8 cellular contexts compared by ENCODE assay signal in the genomic region with DNA sequence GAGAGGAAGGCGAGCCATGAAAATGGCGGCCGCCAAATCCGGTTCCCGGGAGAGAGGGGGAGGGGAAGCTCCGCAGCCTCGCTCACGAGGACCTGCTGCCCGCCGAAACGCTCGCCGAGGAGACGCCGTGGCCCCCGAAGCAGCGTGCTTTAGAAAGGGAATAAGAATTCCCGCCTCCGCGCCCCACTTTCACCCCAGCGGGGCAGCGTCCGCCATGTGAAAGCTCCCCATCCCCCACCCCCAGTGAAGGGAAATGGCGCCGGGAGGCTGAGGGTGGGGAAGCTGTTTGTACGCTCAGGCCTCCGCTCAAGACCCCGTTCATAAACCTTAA. TPM values are rescaled to one million over a fixed set of nuclear protein-coding genes. Genes with fewer than 3 reads are reported as not detected.
A peak's percentile ranks its signal among the peaks of the same experiment; 100 is the strongest.
DNase-seq lines count a peak whose midpoint lies in the region; ATAC-seq, FAIRE-seq and TF ChIP-seq lines count a peak whose summit lies in the region.

No MANE protein-coding gene starts in this region.

- TF ChIP-seq CTCF in AG04450 (IDR thresholded peaks at IDR 0.05; ENCODE audit: low read depth, low read length) (no peak), WI38 (IDR thresholded peaks at IDR 0.05; ENCODE audit: low read depth, low read length) (no peak), breast epithelium (IDR thresholded peaks at IDR 0.05) (no peak), kidney (IDR thresholded peaks at IDR 0.05; ENCODE audit: borderline replicate concordance, extremely low read depth, insufficient read depth) (no peak)

- H3K36me3 ChIP-seq in breast epithelium = no peaks in the 10 kb centered on the region
- peaks cover 15 to 31% of the 10 kb centered on the region in 2 donors for H3K36me3 ChIP-seq in kidney (ENCODE audit: control insufficient read depth in 1 of 2, insufficient read depth in 2 of 2, low read length in 2 of 2)

- CTCF ChIA-PET in AG04450 (lab: Charles Lee) = interaction anchor here (1.4 to 10.3 kb wide), 3 partner anchors 12 to 351 kb away, joined by 3 to 165 read pairs (median 34); no protein-coding TSS in a partner anchor

- no peak for DNase-seq in AG04450 (ENCODE audit: low read depth, low spot score)
- DNase-seq in NCI-H1092 treated with DMSO at 0.1 percent for 48 hours (lab: John Stamatoyannopoulos, UW) = peak; percentile 92
- peak; percentile 60 to 70 for DNase-seq in breast epithelium (ENCODE audit: low spot score in 2 of 2)
- peak; percentile 92 for DNase-seq in kidney
- peak; percentile 66 to 71 for DNase-seq in stimulated activated CD4-positive, alpha-beta T cell treated with anti-CD3 and anti-CD28 coated beads, Interleukin-15, amount 100 ng/mL, for 48 hours (ENCODE audit: low read depth in 2 of 2)

- H3K9ac ChIP-seq in kidney (ENCODE audit: low read length in 2 of 2) = peak overlapping the region; percentile 99 to 100

- H3K27ac ChIP-seq in AG04450 (ENCODE audit: low read depth, low read length) (peak overlapping the region; percentile 96), breast epithelium (peak overlapping the region; percentile 100), kidney (ENCODE audit: low read depth in 2 of 2, low read length in 2 of 2) (peak overlapping the region; percentile 99 to 100)

- H3K4me3 ChIP-seq in AG04450 (ENCODE audit: low read depth, low read length) (peak overlapping the region; percentile 97), WI38 (ENCODE audit: low read depth, low read length) (peak overlapping the region; percentile 100), breast epithelium (peak overlapping the region; percentile 97 to 100 (median 100)), kidney (ENCODE audit: low read length in 2 of 2) (peak overlapping the region; percentile 85 to 87)

- POLR2A ChIA-PET in AG04450 (lab: Yijun Ruan, JAX) = interaction anchor here (0.6 to 2.8 kb wide), 31 partner anchors 9 to 1474 kb away, joined by 3 to 28 read pairs (median 4); a partner anchor contains a TSS

- H3K4me1 ChIP-seq in breast epithelium (peaks cover 3 to 21% of the 10 kb centered on the region in 2 donors), kidney (ENCODE audit: control insufficient read depth in 1 of 2, insufficient read depth in 1 of 2, low read depth in 1 of 2, low read length in 2 of 2) (peaks cover 14 to 16% of the 10 kb centered on the region in 2 donors)

- no peaks in the 10 kb centered on the region for H3K27me3 ChIP-seq in AG04450 (ENCODE audit: control insufficient read depth, insufficient read depth, low read length)
- H3K27me3 ChIP-seq in breast epithelium = no peaks in the 10 kb centered on the region

- intact Hi-C loops in breast epithelium (cut with DNase I; ENCODE audit: low total_unique reads) (loop anchor here (10.0 kb wide), 1 partner anchor 955 kb away; a partner anchor contains a TSS), kidney (cut with DNase I) (no loop called here)

- no peak for FAIRE-seq in kidney (lab: Jason Lieb, UNC)

- no peak for TF ChIP-seq POLR2A in breast epithelium (IDR thresholded peaks at IDR 0.05)

- peaks cover 5% of the 10 kb centered on the region; the same call in 1 of the 2 replicates for H3K9me3 ChIP-seq in AG04450 (ENCODE audit: control insufficient read depth, insufficient read depth, low read length)
- H3K9me3 ChIP-seq in breast epithelium = no peaks in the 10 kb centered on the region
- no peaks in the 10 kb centered on the region for H3K9me3 ChIP-seq in kidney (ENCODE audit: control insufficient read depth in 1 of 2, low read length in 2 of 2)

- peak; percentile 16 for ATAC-seq in GM19035 (IDR thresholded peaks at IDR 0.05; ENCODE audit: unreplicated experiment)
- ATAC-seq in HG03469 (IDR thresholded peaks at IDR 0.05; ENCODE audit: unreplicated experiment) = no peak

RNA-seq across cellular contexts. Expression of a gene that starts 0.5 kb away (rescaled TPM):
- polyA plus RNA-seq in AG04450 (2011; rRNA removed) (354 and 493 TPM in 2 replicates), kidney (ENCODE audit: insufficient read depth, low read depth, low replicate concordance) (397 TPM)
- 118 and 191 TPM in 2 replicates for polyA minus RNA-seq in AG04450 (2011; rRNA and poly(A)+ RNA removed)
- total RNA-seq in breast epithelium (100 to 1,000 TPM; 168 to 324 (median 282) TPM), kidney (433 TPM)

RNA-seq across cellular contexts. Expression of a gene that starts 1.5 kb away (rescaled TPM):
- polyA plus RNA-seq in AG04450 (2011; rRNA removed) (115 and 174 TPM in 2 replicates), kidney (ENCODE audit: insufficient read depth, low read depth, low replicate concordance) (92.4 TPM)
- 19.9 and 38.7 TPM in 2 replicates for polyA minus RNA-seq in AG04450 (2011; rRNA and poly(A)+ RNA removed)
- total RNA-seq in breast epithelium (10 to 100 TPM; 88.0 to 98.3 (median 96.0) TPM), kidney (120 TPM)

RNA-seq across cellular contexts. Expression of a gene that starts 48.1 kb away (rescaled TPM):
- polyA plus RNA-seq in AG04450 (2011; rRNA removed) = 50.2 and 63.5 TPM in 2 replicates
- polyA minus RNA-seq in AG04450 (2011; rRNA and poly(A)+ RNA removed) = 13.4 and 29.2 TPM in 2 replicates
- total RNA-seq in breast epithelium = 1 to 10 TPM; 2.2 to 5.8 (median 4.9) TPM
- total RNA-seq in kidney = 12.5 TPM
- 5.2 TPM for polyA plus RNA-seq in kidney (ENCODE audit: insufficient read depth, low read depth, low replicate concordance)
